In the genomic region with DNA sequence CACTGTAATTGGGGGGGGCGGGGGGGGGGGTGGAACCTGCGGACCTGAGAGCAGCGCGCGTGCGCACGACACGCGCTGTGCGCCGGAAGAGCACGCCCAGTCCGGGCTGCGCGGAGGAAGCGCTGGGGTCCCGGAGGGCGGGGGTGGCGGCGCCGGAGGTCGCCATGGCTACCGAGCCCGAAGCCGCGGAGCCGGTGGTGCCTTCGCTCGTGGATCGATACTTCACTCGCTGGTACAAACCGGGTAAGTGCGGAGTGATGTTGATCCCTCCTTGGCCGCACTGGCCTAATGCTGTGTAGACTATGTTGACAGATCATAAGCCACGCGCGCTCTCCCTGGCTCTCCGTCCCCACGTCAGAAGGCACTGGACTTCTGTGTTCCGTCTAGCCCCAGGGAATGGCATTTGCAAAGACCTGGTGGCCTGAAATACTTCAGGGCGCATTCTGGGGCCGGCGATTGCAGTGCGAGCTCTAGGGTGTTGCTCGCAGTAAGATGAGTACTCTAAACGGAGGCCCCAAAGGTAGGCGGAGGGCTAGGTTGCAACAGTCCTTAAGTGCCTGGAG, we compare ENCODE assay signal across 7 cellular contexts. TPM values are rescaled to one million over a fixed set of nuclear protein-coding genes. Genes with fewer than 3 reads are reported as not detected.
DNase-seq lines count a peak whose midpoint lies in the region; ATAC-seq, FAIRE-seq and TF ChIP-seq lines count a peak whose summit lies in the region.

A gene with protein sequence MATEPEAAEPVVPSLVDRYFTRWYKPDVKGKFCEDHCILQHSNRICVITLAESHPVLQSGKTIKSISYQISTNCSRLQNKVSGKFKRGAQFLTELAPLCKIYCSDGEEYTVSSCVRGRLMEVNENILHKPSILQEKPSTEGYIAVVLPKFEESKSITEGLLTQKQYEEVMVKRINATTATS (plus strand): TSS at position 78 of the 563 bp plus-strand sequence. CDS start 87 bp downstream, at position 165.

- TF ChIP-seq RAD21 in K562 (CRISPR knock-in tag; conservative IDR thresholded peaks at IDR 0.05 in 1 of 2, IDR thresholded peaks at IDR 0.05 in 1 of 2), result no peak

- peak within 1 kb of the TSS; percentile 83 to 94 for H3K9ac ChIP-seq in K562 (ENCODE audit: insufficient read depth in 1 of 2, low read depth in 2 of 2, low read length in 2 of 2)

- ATAC-seq in GM18499 (IDR thresholded peaks at IDR 0.05; ENCODE audit: insufficient read depth, unreplicated experiment), result peak; percentile 47
- peak; percentile 85 for ATAC-seq in HG02852 (IDR thresholded peaks at IDR 0.05; ENCODE audit: unreplicated experiment)
- peak; percentile 88 for ATAC-seq in K562
- ATAC-seq in sciatic nerve, result peak; percentile 97

- no peaks in the 10 kb centered on the region for H3K27me3 ChIP-seq in K562 (ENCODE audit: control insufficient read depth in 2 of 2, insufficient read depth in 2 of 2, low read length in 2 of 2)

- peaks cover 0 to 12% of the 10 kb centered on the region in 2 experiments; a peak in 4 of 5 replicates for H3K4me1 ChIP-seq in K562 (replicated peaks in 1 of 2; ENCODE audit: control insufficient read depth in 2 of 2, insufficient read depth in 2 of 2, low read length in 2 of 2)

- DNase-seq in NCI-H146 (lab: John Stamatoyannopoulos, UW) (peak; percentile 84), T-helper 22 cell (ENCODE audit: low read depth) (peak; percentile 74), K562 (ENCODE audit: extremely low read depth in 1 of 4, low spot score in 3 of 4) (peak; percentile 89 to 96 (median 95)), iPS DF 19.7 (ENCODE audit: low read depth, low spot score) (peak; percentile 42), sciatic nerve (ENCODE audit: low spot score) (peak; percentile 82)

- H3K9me3 ChIP-seq in K562 (replicated peaks; ENCODE audit: control insufficient read depth, insufficient read depth, low read depth, low read length), result no peaks in the 10 kb centered on the region

- intact Hi-C loops in K562 (cut with micrococcal nuclease), result loop anchor here (5.0 kb wide), 2 partner anchors 78 to 263 kb away; a partner anchor contains a TSS
- intact Hi-C loops in sciatic nerve (cut with DNase I), result no loop called here

- peak within 1 kb of the TSS; percentile 97 for H2AFZ ChIP-seq in K562 (ENCODE audit: low read depth, low read length)

- H4K20me1 ChIP-seq in K562 (replicated peaks; ENCODE audit: control insufficient read depth, insufficient read depth, low read length), result no peaks in the 10 kb centered on the region

- H3K9me1 ChIP-seq in K562 (ENCODE audit: control insufficient read depth, insufficient read depth, low read length), result no peaks in the 10 kb centered on the region

- WGBS in K562 (ENCODE audit: insufficient coverage, low coverage, missing lambda C conversion rate), result 0% methylated on average over 27 of the region's 47 CpGs

- POLR2A ChIA-PET in K562 (lab: Yijun Ruan, JAX), result interaction anchor here (0.5 kb wide), 2 partner anchors 19 to 43 kb away, joined by 3 read pairs; no protein-coding TSS in a partner anchor

- peak within 1 kb of the TSS; percentile 86 for H3K4me3 ChIP-seq in K562

- in situ Hi-C loops in K562 (cut with MboI), result no loop called here

- H3K36me3 ChIP-seq in K562 (ENCODE audit: control insufficient read depth, insufficient read depth, low read length), result peaks cover 47% of the 10 kb centered on the region

- TF ChIP-seq EP300 in K562 (IDR thresholded peaks at IDR 0.05; ENCODE audit: low read length), result no peak

- TF ChIP-seq CTCF in K562 (IDR thresholded peaks at IDR 0.05 in 2 of 3, conservative IDR thresholded peaks at IDR 0.05 in 1 of 3; ENCODE audit: insufficient read depth in 2 of 3, low read depth in 1 of 3, low read length in 3 of 3), result no peak

- H3K79me2 ChIP-seq in K562 (ENCODE audit: control insufficient read depth, insufficient read depth, low read length), result peaks cover 47% of the 10 kb centered on the region

- CTCF ChIA-PET in K562 (lab: Yijun Ruan, JAX; ENCODE audit: low intra/inter-chr PET ratio), result no interaction called here

- TSS peak; percentile 54 for BruUV-seq in K562 (replicated peaks; lab: Mats Ljungman, UMichigan)

- TF ChIP-seq POLR2A in K562 (conservative IDR thresholded peaks at IDR 0.05), result no peak

- H3K27ac ChIP-seq in K562 (ENCODE audit: extremely low read depth, low read depth, low read length), result peak within 1 kb of the TSS; percentile 79

- FAIRE-seq in K562 (lab: Jason Lieb, UNC), result no peak

- H3K4me2 ChIP-seq in K562 (ENCODE audit: insufficient read depth, low read length), result peak within 1 kb of the TSS; percentile 99

TF ChIP-seq in K562, 482 proteins besides CTCF, POLR2A, EP300 and RAD21 (continues in another document):
- TF ChIP-seq MCM5 (IDR thresholded peaks at IDR 0.05; ENCODE audit: low read depth) (no peak), GABPB1 (CRISPR knock-in tag; IDR thresholded peaks at IDR 0.05) (peak; percentile 81), YY1 (IDR thresholded peaks at IDR 0.05; ENCODE audit: borderline replicate concordance in 1 of 3, control insufficient read depth in 1 of 3, extremely low read depth in 1 of 3, insufficient read depth in 3 of 3, insufficient read length in 1 of 3, insufficient replicate concordance in 2 of 3, low read depth in 1 of 3, low read length in 2 of 3) (peak in 2 of 3 experiments; percentile 38 to 55), ELF1 (tag; IDR thresholded peaks at IDR 0.05) (peak; percentile 85), NR2C1 (IDR thresholded peaks at IDR 0.05) (no peak), NR2C1 (tag; IDR thresholded peaks at IDR 0.05) (0 out of 2 replicates have a peak, but pooled peaks have one; percentile 18), ERF (CRISPR knock-in tag; IDR thresholded peaks at IDR 0.05) (peak; percentile 76)
- TF ChIP-seq, protein P1, sequence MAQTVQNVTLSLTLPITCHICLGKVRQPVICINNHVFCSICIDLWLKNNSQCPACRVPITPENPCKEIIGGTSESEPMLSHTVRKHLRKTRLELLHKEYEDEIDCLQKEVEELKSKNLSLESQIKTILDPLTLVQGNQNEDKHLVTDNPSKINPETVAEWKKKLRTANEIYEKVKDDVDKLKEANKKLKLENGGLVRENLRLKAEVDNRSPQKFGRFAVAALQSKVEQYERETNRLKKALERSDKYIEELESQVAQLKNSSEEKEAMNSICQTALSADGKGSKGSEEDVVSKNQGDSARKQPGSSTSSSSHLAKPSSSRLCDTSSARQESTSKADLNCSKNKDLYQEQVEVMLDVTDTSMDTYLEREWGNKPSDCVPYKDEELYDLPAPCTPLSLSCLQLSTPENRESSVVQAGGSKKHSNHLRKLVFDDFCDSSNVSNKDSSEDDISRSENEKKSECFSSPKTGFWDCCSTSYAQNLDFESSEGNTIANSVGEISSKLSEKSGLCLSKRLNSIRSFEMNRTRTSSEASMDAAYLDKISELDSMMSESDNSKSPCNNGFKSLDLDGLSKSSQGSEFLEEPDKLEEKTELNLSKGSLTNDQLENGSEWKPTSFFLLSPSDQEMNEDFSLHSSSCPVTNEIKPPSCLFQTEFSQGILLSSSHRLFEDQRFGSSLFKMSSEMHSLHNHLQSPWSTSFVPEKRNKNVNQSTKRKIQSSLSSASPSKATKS (CRISPR knock-in tag; IDR thresholded peaks at IDR 0.05), result no peak
- TF ChIP-seq, protein P2, sequence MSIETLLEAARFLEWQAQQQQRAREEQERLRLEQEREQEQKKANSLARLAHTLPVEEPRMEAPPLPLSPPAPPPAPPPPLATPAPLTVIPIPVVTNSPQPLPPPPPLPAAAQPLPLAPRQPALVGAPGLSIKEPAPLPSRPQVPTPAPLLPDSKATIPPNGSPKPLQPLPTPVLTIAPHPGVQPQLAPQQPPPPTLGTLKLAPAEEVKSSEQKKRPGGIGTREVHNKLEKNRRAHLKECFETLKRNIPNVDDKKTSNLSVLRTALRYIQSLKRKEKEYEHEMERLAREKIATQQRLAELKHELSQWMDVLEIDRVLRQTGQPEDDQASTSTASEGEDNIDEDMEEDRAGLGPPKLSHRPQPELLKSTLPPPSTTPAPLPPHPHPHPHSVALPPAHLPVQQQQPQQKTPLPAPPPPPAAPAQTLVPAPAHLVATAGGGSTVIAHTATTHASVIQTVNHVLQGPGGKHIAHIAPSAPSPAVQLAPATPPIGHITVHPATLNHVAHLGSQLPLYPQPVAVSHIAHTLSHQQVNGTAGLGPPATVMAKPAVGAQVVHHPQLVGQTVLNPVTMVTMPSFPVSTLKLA (conservative IDR thresholded peaks at IDR 0.05), result peak; percentile 57 to 86; a peak in 3 of 4 replicates

RNA-seq across cellular contexts. Expression of the gene that starts here (rescaled TPM):
- 15.3 and 26.6 TPM in 2 replicates for total RNA-seq in K562 (2011; cell fraction: chromatin; rRNA removed; ENCODE audit: low replicate concordance)
- total RNA-seq in K562 (2011; cell fraction: nucleolus; rRNA removed), result 9.3 and 11.4 TPM in 2 replicates
- 12.2 and 21.4 TPM in 2 replicates for total RNA-seq in K562 (2011; cell fraction: nucleoplasm; rRNA removed)
- total RNA-seq in K562 (2014; rRNA removed), result 8.9 and 12.9 TPM in 2 replicates
- 24.2 and 24.9 TPM in 2 replicates for total RNA-seq in K562 (2014; rRNA removed; fragmentation: Illumina TruSeq; extraction: Trizol)
- 26.4 and 28.9 TPM in 2 replicates for total RNA-seq in K562 (2015; rRNA removed; fragmentation: Illumina TruSeq; extraction: Trizol)
- total RNA-seq in K562 (2021), result 18.6 and 19.7 TPM in 2 replicates
- polyA plus RNA-seq in K562 (2011; rRNA removed), result 44.7 and 46.9 TPM in 2 replicates
- polyA plus RNA-seq in K562 (2011; cell fraction: cytosol; rRNA removed), result 13.3 and 22.9 TPM in 2 replicates
- 25.4 and 43.5 TPM in 2 replicates for polyA plus RNA-seq in K562 (2011; cell fraction: nucleus; rRNA removed)
- 23.3 and 27.1 TPM in 2 replicates for polyA plus RNA-seq in K562 (2012)
- 37.7 and 47.6 TPM in 2 replicates for polyA plus RNA-seq in K562 (2014; fragmentation: Illumina TruSeq; extraction: Trizol)
- polyA plus RNA-seq in K562 (2014; fragmentation: Nextera tagmentation; extraction: Ambion mirVana), result 10 to 100 TPM; 26.5 to 34.4 TPM
- 27.2 and 28.4 TPM in 2 replicates for polyA plus RNA-seq in K562 (2014; rRNA removed)
- polyA minus RNA-seq in K562 (2011; rRNA and poly(A)+ RNA removed), result 20.4 and 22.9 TPM in 2 replicates
- 5.2 and 8.6 TPM in 2 replicates for polyA minus RNA-seq in K562 (2011; cell fraction: cytosol; rRNA and poly(A)+ RNA removed)
- 6.7 and 15.1 TPM in 2 replicates for polyA minus RNA-seq in K562 (2011; cell fraction: nucleus; rRNA and poly(A)+ RNA removed)
- 11.2 TPM for total RNA-seq in sciatic nerve

Comparison
In these comparisons a context has a peak if more than half of its experiments do, and no peak if none do; other contexts are left out.
1. Peak in every context shown above with its lines: DNase-seq, ATAC-seq, H3K4me3 ChIP-seq and H3K27ac ChIP-seq.
2. ATAC-seq: peak in every context shown above with its lines; median percentile 97 in sciatic nerve; 88 in K562; 85 in HG02852; 47 in GM18499.
3. DNase-seq: peak in every context shown above with its lines; median percentile 95 in K562; 84 in NCI-H146; 82 in sciatic nerve; 74 in T-helper 22 cell; 42 in iPS DF 19.7.